In the genomic region with DNA sequence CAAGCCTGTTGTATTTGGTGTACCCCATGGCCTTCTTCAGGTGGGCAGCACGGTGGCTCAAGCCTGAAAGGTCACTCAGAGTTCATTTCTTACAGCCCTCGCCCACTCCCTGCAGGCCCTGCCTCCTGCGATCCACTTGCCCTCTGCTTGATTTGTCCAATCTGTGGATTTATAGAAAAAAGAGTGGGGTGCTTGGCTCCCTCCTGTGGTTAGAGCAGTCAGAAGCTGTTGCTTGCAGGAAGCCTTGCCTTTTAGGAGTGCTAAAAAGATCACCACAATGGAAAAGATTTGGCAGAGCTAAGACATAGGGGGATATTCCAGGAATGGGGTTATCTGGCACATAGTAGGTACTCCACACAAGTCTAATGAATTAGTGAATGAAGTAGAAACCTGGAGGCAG, we compare ENCODE assay signal across 15 cellular contexts.
DNase-seq lines count a peak whose midpoint lies in the region; ATAC-seq, FAIRE-seq and TF ChIP-seq lines count a peak whose summit lies in the region.
"Had no signal": no experiment of that assay in that cellular context is flagged by ENCODE, and none has a peak within 500 bp of the region (broad histone marks: within the 10 kb centered on the region; RNA-seq: fewer than 3 reads in every experiment).

No MANE protein-coding gene starts in this region.

- H3K9ac ChIP-seq in H1 (replicated peaks in 1 of 4; ENCODE audit: extremely low read depth in 1 of 4, low read depth in 3 of 4, low read length in 3 of 4), result no peak overlapping the region

- H4K91ac ChIP-seq in H1 (replicated peaks; ENCODE audit: insufficient read length, low read length), result no peak overlapping the region

- no peak overlapping the region for H3K18ac ChIP-seq in H1 (ENCODE audit: extremely low read depth, low read length)

- no peak overlapping the region for H2AK5ac ChIP-seq in H1 (ENCODE audit: low read depth, low read length)

- H2BK20ac ChIP-seq in H1 (ENCODE audit: low read length), result no peak overlapping the region

- H3K4me1 ChIP-seq in H1 (replicated peaks in 1 of 4; ENCODE audit: control insufficient read depth in 3 of 4, insufficient read depth in 4 of 4, low read length in 3 of 4) (peaks cover 0 to under 1% (median 0%) of the 10 kb centered on the region in 4 experiments; a peak in 1 of 7 replicates), right lobe of liver (no peaks in the 10 kb centered on the region)
- H3K4me1 ChIP-seq: adrenal gland had no signal

- no peak overlapping the region for H3K56ac ChIP-seq in H1 (replicated peaks; ENCODE audit: insufficient read length, low read depth, low read length)

- WGBS in H1 (ENCODE audit: extremely low coverage in 1 of 2, insufficient coverage in 1 of 2, insufficient read length in 1 of 2, insufficient replicate concordance in 2 of 2, low coverage in 1 of 2, low lambda C conversion rate in 2 of 2, missing lambda C conversion rate in 1 of 2), 2 experiments, result 86% methylated on average over 3 of the region's 3 CpGs; no CpG with 5 or more reads in 1 of the 2 experiments
- WGBS in right lobe of liver (ENCODE audit: insufficient coverage, low coverage, low lambda C conversion rate, missing lambda C conversion rate), result 61% methylated on average over 3 of the region's 3 CpGs

- peaks cover 0 to 1% of the 10 kb centered on the region in 2 experiments for H4K20me1 ChIP-seq in H1 (replicated peaks in 1 of 2; ENCODE audit: control insufficient read depth in 1 of 2, insufficient read depth in 2 of 2, low read length in 2 of 2)

- H3K23me2 ChIP-seq in H1 (ENCODE audit: low read depth, low read length), result peaks cover 2% of the 10 kb centered on the region; the same call in 1 of the 2 replicates

- no peaks in the 10 kb centered on the region for H3K79me1 ChIP-seq in H1 (ENCODE audit: low read depth, low read length)

- H3K36me3 ChIP-seq in H1 (ENCODE audit: control insufficient read depth in 2 of 4, insufficient read depth in 4 of 4, low read length in 3 of 4) (no peaks in the 10 kb centered on the region), right lobe of liver (no peaks in the 10 kb centered on the region)
- H3K36me3 ChIP-seq: adrenal gland had no signal

- no peak overlapping the region for H2BK5ac ChIP-seq in H1 (ENCODE audit: low read depth, low read length)

- no peak overlapping the region for H3K23ac ChIP-seq in H1 (ENCODE audit: insufficient read length)

- no peaks in the 10 kb centered on the region for H3K36me3 Mint-ChIP-seq in HFFc6 (ENCODE audit: low read depth)
- H3K36me3 Mint-ChIP-seq: stimulated activated memory B cell treated with anti-CD40 and anti-IgM and Interleukin-4, amounts not matched to agents 10 μg/mL and 1 μg/mL and 100 μg/mL, for 72 hours had no signal

- no peak overlapping the region for H4K8ac ChIP-seq in H1 (ENCODE audit: extremely low read depth, insufficient read depth, low read length)

- TF ChIP-seq POLR2A in H1 (IDR thresholded peaks at IDR 0.05; ENCODE audit: control extremely low read depth in 1 of 2, low read depth in 2 of 2, low read length in 2 of 2) (no peak), right lobe of liver (IDR thresholded peaks at IDR 0.05) (no peak)

- DNase-seq in A172 (ENCODE audit: low spot score) (peak; percentile 49), HT-29 (ENCODE audit: low spot score) (peak; percentile 10), H1 (ENCODE audit: low read depth in 1 of 2, low spot score in 2 of 2) (no peak), right lobe of liver (no peak), NCI-H1417 treated with DMSO at 0.1 percent for 48 hours (lab: John Stamatoyannopoulos, UW) (no peak), amniotic stem cell (lab: John Stamatoyannopoulos, UW) (no peak), HFFc6 (no peak)
- DNase-seq: activated B cell treated with CpG ODN at 0.5 μM for 24 hours; activated T-cell treated with anti-CD3 and anti-CD28 coated beads, Interleukin-2, amount 50 U/mL, for 1 hour; EL; NCI-H146; SHP77 treated with DMSO at 0.1 percent for 48 hours had no signal

- TF ChIP-seq RAD21 in H1 (IDR thresholded peaks at IDR 0.05 in 1 of 2, conservative IDR thresholded peaks at IDR 0.05 in 1 of 2; ENCODE audit: low read depth in 2 of 2, low read length in 2 of 2), result peak; percentile 36 to 49; a peak in 3 of 4 replicates

- no peak overlapping the region for H3K4me3 Mint-ChIP-seq in HFFc6
- H3K4me3 Mint-ChIP-seq: activated B cell treated with CpG ODN at 0.5 μM for 24 hours; stimulated activated memory B cell treated with anti-CD40 and anti-IgM and Interleukin-4, amounts not matched to agents 10 μg/mL and 1 μg/mL and 100 μg/mL, for 72 hours had no signal

- H3K27ac Mint-ChIP-seq in HFFc6, result no peak overlapping the region
- H3K27ac Mint-ChIP-seq: activated B cell treated with CpG ODN at 0.5 μM for 24 hours; stimulated activated memory B cell treated with anti-CD40 and anti-IgM and Interleukin-4, amounts not matched to agents 10 μg/mL and 1 μg/mL and 100 μg/mL, for 72 hours had no signal

- H2BK15ac ChIP-seq in H1 (ENCODE audit: low read length), result no peak overlapping the region

- H2BK12ac ChIP-seq in H1 (ENCODE audit: low read depth, low read length), result no peak overlapping the region

- no peaks in the 10 kb centered on the region for H3K79me2 ChIP-seq in H1 (ENCODE audit: control insufficient read depth in 1 of 2, insufficient read depth in 2 of 2, low read length in 2 of 2)

- peak in 2 of 3 experiments; percentile 5 to 19; a peak in 2 of 4 replicates for TF ChIP-seq CTCF in H1 (IDR thresholded peaks at IDR 0.05; ENCODE audit: control extremely low read depth in 1 of 3, insufficient read depth in 1 of 3, low read depth in 1 of 3, low read length in 3 of 3)
- peak; percentile 16 to 40 (median 24) for TF ChIP-seq CTCF in right lobe of liver (IDR thresholded peaks at IDR 0.05)
- TF ChIP-seq CTCF in HFFc6 (IDR thresholded peaks at IDR 0.05), result no peak

- H3K4me1 Mint-ChIP-seq in HFFc6 (ENCODE audit: low read depth), result no peaks in the 10 kb centered on the region
- H3K4me1 Mint-ChIP-seq: activated B cell treated with CpG ODN at 0.5 μM for 24 hours; stimulated activated memory B cell treated with anti-CD40 and anti-IgM and Interleukin-4, amounts not matched to agents 10 μg/mL and 1 μg/mL and 100 μg/mL, for 72 hours had no signal

- TF ChIP-seq EP300 in H1 (IDR thresholded peaks at IDR 0.05; ENCODE audit: borderline replicate concordance in 1 of 2, low read depth in 2 of 2, low read length in 2 of 2), result no peak

- intact Hi-C loops in right lobe of liver (cut with DNase I), result no loop called here

- H3K14ac ChIP-seq in H1 (ENCODE audit: insufficient read length), result no peak overlapping the region

- no peak overlapping the region for H3K4me3 ChIP-seq in H1 (ENCODE audit: extremely low read depth in 1 of 4, insufficient read depth in 2 of 4, low read depth in 3 of 4, low read length in 4 of 4)
- H3K4me3 ChIP-seq in right lobe of liver, result no peak overlapping the region
- H3K4me3 ChIP-seq: adrenal gland had no signal

- H4K5ac ChIP-seq in H1 (ENCODE audit: insufficient read length, low read depth, low read length), result no peak overlapping the region

- CTCF ChIA-PET in H1 (lab: Charles Lee; ENCODE audit: partially characterized antibody), result interaction anchor here (0.6 to 3.4 kb wide), 11 partner anchors 12 to 328 kb away, joined by 3 to 24 read pairs (median 3); no protein-coding TSS in a partner anchor

- H3K9me3 ChIP-seq in H1 (ENCODE audit: insufficient read depth in 2 of 2, low read depth in 1 of 2, low read length in 1 of 2) (no peaks in the 10 kb centered on the region), right lobe of liver (no peaks in the 10 kb centered on the region)
- H3K9me3 ChIP-seq: adrenal gland had no signal

- H2AFZ ChIP-seq in H1 (ENCODE audit: low read length), result no peak overlapping the region

- no peak overlapping the region for H3K4me2 ChIP-seq in H1 (ENCODE audit: insufficient read depth in 1 of 2, low read depth in 2 of 2, low read length in 2 of 2)

- H3K27ac ChIP-seq in H1 (ENCODE audit: low read depth, low read length), result no peak overlapping the region
- H3K27ac ChIP-seq in right lobe of liver, result no peak overlapping the region
- H3K27ac ChIP-seq: adrenal gland had no signal

- H3K9me3 Mint-ChIP-seq in HFFc6, result peaks cover 17% of the 10 kb centered on the region
- H3K9me3 Mint-ChIP-seq: activated B cell treated with CpG ODN at 0.5 μM for 24 hours; stimulated activated memory B cell treated with anti-CD40 and anti-IgM and Interleukin-4, amounts not matched to agents 10 μg/mL and 1 μg/mL and 100 μg/mL, for 72 hours had no signal

- no peak overlapping the region for H2BK120ac ChIP-seq in H1 (replicated peaks; ENCODE audit: low read depth, low read length)

- no peaks in the 10 kb centered on the region for H3K27me3 ChIP-seq in H1 (replicated peaks in 1 of 4; ENCODE audit: control insufficient read depth in 3 of 4, extremely low read depth in 1 of 4, insufficient read depth in 3 of 4, low read length in 3 of 4)
- H3K27me3 ChIP-seq in right lobe of liver, result no peaks in the 10 kb centered on the region
- H3K27me3 ChIP-seq: adrenal gland had no signal

- no peaks in the 10 kb centered on the region for H3K27me3 Mint-ChIP-seq in HFFc6 (ENCODE audit: insufficient read depth)
- H3K27me3 Mint-ChIP-seq: activated B cell treated with CpG ODN at 0.5 μM for 24 hours had no signal

- FAIRE-seq in H1 (lab: Jason Lieb, UNC), result no peak

- H3K4ac ChIP-seq in H1 (replicated peaks; ENCODE audit: insufficient read length, low read depth, low read length), result no peak overlapping the region

- POLR2A ChIA-PET in H1 (lab: Charles Lee; ENCODE audit: partially characterized antibody), result no interaction called here

- ATAC-seq in right lobe of liver (peak in 3 of 4 donors; percentile 27 to 52 (median 31)), GM18907 (IDR thresholded peaks at IDR 0.05; ENCODE audit: unreplicated experiment) (no peak)
- ATAC-seq: stimulated activated memory B cell treated with anti-CD40 and anti-IgM and Interleukin-4, amounts not matched to agents 10 μg/mL and 1 μg/mL and 100 μg/mL, for 72 hours had no signal

TF ChIP-seq in H1, 55 proteins besides CTCF, POLR2A, EP300 and RAD21 (continues in another document):
- no peak for TF ChIP-seq SIN3A (conservative IDR thresholded peaks at IDR 0.05 in 1 of 2, IDR thresholded peaks at IDR 0.05 in 1 of 2; ENCODE audit: low read depth in 1 of 2, low read length in 2 of 2)
- no peak for TF ChIP-seq SIX5 (IDR thresholded peaks at IDR 0.05; ENCODE audit: low read depth, low read length)
- TF ChIP-seq SIRT6 (IDR thresholded peaks at IDR 0.05; ENCODE audit: low read length), result no peak
- TF ChIP-seq CTBP2 (IDR thresholded peaks at IDR 0.05; ENCODE audit: borderline replicate concordance, insufficient read depth, insufficient read length, low read length), result no peak

Comparison
In these comparisons a context has a peak if more than half of its experiments do, and no peak if none do; other contexts are left out.
1. DNase-seq: peak in A172 (single experiment) and HT-29 (single experiment); none in H1 (0 of 2), right lobe of liver (0 of 3), NCI-H1417 treated with DMSO at 0.1 percent for 48 hours (single experiment), amniotic stem cell (single experiment) and HFFc6 (single experiment).